30 cellular contexts compared by ENCODE assay signal in the genomic region with DNA sequence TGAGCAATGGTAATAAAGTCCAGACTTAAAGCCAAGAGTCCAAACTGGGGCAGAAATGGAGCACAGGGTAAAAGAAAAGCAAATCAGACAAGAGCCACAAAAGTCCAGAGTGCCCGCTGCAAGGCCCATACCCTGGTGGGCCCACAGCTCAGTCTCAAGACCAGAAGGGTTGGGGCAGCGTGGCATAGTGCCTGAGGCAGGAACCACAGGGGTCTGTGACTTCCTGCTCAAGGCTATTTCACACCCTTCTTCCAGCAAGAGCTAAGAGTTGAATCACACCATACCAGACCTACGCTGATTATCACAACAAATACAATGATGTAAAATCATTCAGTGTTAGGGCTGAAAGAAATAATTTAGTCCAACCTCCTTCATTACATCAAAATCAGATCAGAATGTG. TPM values are rescaled to one million over a fixed set of nuclear protein-coding genes. Genes with fewer than 3 reads are reported as not detected.
"Had no signal": no experiment of that assay in that cellular context is flagged by ENCODE, and none has a peak within 500 bp of the region (broad histone marks: within the 10 kb centered on the region; RNA-seq: fewer than 3 reads in every experiment).

No MANE protein-coding gene starts in this region.

- H3K27me3 Mint-ChIP-seq: activated CD8-positive, alpha-beta memory T cell treated with anti-CD3 and anti-CD28 coated beads, Interleukin-2, amount 10 ng/mL, durations not matched to agents 7 days and 5 days; activated naive CD8-positive, alpha-beta T cell treated with anti-CD3 and anti-CD28 coated beads, Interleukin-2, amount 50 U/mL, for 24 hours had no signal

- H3K36me3 Mint-ChIP-seq: activated CD8-positive, alpha-beta memory T cell treated with anti-CD3 and anti-CD28 coated beads, Interleukin-2, amount 10 ng/mL, durations not matched to agents 7 days and 5 days; activated naive CD4-positive, alpha-beta T cell treated with anti-CD3 and anti-CD28 coated beads, Interleukin-2, amount 50 U/mL, for 72 hours had no signal

- ATAC-seq: activated CD8-positive, alpha-beta memory T cell treated with anti-CD3 and anti-CD28 coated beads, Interleukin-2, amount 10 ng/mL, durations not matched to agents 7 days and 5 days; activated naive CD4-positive, alpha-beta T cell treated with anti-CD3 and anti-CD28 coated beads, Interleukin-2, amount 50 U/mL, for 72 hours; activated naive CD8-positive, alpha-beta T cell treated with anti-CD3 and anti-CD28 coated beads, Interleukin-2, amount 50 U/mL, for 24 hours; SK-N-SH treated with all-trans-retinoic acid at 6 μM for 48 hours had no signal

- H3K4me3 Mint-ChIP-seq: activated CD4-positive, alpha-beta T cell treated with anti-CD3 and anti-CD28 coated beads, Interleukin-2, amount 10 ng/mL, durations not matched to agents 24 days and 14 days; activated CD8-positive, alpha-beta memory T cell treated with anti-CD3 and anti-CD28 coated beads, Interleukin-2, amount 10 ng/mL, durations not matched to agents 7 days and 5 days; activated naive CD8-positive, alpha-beta T cell treated with anti-CD3 and anti-CD28 coated beads, Interleukin-2, amount 50 U/mL, for 24 hours; activated T-cell treated with anti-CD3 and anti-CD28 coated beads, Interleukin-2, amount 50 U/mL, for 24 hours; T-helper 2 cell treated with Interferon-gamma antibody and Interleukin-4, amounts not matched to agents 5 μg/mL and 100 μg/mL, for 36 hours had no signal

- H3K27ac Mint-ChIP-seq: activated CD4-positive, alpha-beta T cell treated with anti-CD3 and anti-CD28 coated beads, Interleukin-2, amount 10 ng/mL, durations not matched to agents 24 days and 14 days; activated CD8-positive, alpha-beta memory T cell treated with anti-CD3 and anti-CD28 coated beads, Interleukin-2, amount 10 ng/mL, durations not matched to agents 7 days and 5 days; activated naive CD4-positive, alpha-beta T cell treated with anti-CD3 and anti-CD28 coated beads, Interleukin-2, amount 50 U/mL, for 72 hours; activated naive CD8-positive, alpha-beta T cell treated with anti-CD3 and anti-CD28 coated beads, Interleukin-2, amount 50 U/mL, for 24 hours; activated T-cell treated with anti-CD3 and anti-CD28 coated beads, Interleukin-2, amount 50 U/mL, for 24 hours; T-helper 2 cell treated with Interferon-gamma antibody and Interleukin-4, amounts not matched to agents 5 μg/mL and 100 μg/mL, for 36 hours had no signal

- H3K9me3 ChIP-seq: ascending aorta, breast epithelium, Peyer's patch, SJSA1 had no signal

- H3K4me1 ChIP-seq: ascending aorta, breast epithelium, SJSA1 had no signal

- H3K36me3 ChIP-seq: ascending aorta, breast epithelium, Peyer's patch, SJSA1 had no signal

- DNase-seq: activated CD4-positive, alpha-beta T cell treated with anti-CD3 and anti-CD28 coated beads, Interleukin-2, amount 10 ng/mL, durations not matched to agents 24 days and 14 days; activated CD4-positive, alpha-beta T cell treated with anti-CD3 and anti-CD28 coated beads, Interleukin-2, amount 50 U/mL, for 48 hours; activated CD4-positive, CD25-positive, alpha-beta regulatory T cell treated with anti-CD3 and anti-CD28 coated beads, Interleukin-2, amount 50 U/mL, for 72 hours; activated CD8-positive, alpha-beta memory T cell treated with anti-CD3 and anti-CD28 coated beads, Interleukin-2, amount 10 ng/mL, durations not matched to agents 7 days and 5 days; activated effector memory CD4-positive, alpha-beta T cell treated with anti-CD3 and anti-CD28 coated beads, Interleukin-2, amount 50 U/mL, for 16 hours; activated naive CD4-positive, alpha-beta T cell treated with Interleukin-2 at 50 U/mL for 16 hours; activated naive CD8-positive, alpha-beta T cell treated with anti-CD3 and anti-CD28 coated beads, Interleukin-2, amount 50 U/mL, for 24 hours; activated T-cell treated with anti-CD3 and anti-CD28 coated beads, Interleukin-2, amount 50 U/mL, for 24 hours; amniotic stem cell; caudate nucleus; MM.1S; NCI-H1105; NCI-H1436; NCI-H1694 treated with DMSO at 0.1 percent for 48 hours; NCI-H2029 treated with DMSO at 0.1 percent for 48 hours; NCI-H345; NCI-H510A; NCI-H526 treated with DMSO at 0.1 percent for 48 hours; NCI-H82; NK-92 treated with Interleukin-12 subunit alpha and Interleukin-12 subunit beta, amount 100 ng/mL, for 24 hours; Peyer's patch; SHP77; SW 1271 had no signal

- H3K27ac ChIP-seq: ascending aorta, breast epithelium, Peyer's patch, SJSA1 had no signal

- H3K4me1 Mint-ChIP-seq: activated CD4-positive, alpha-beta T cell treated with anti-CD3 and anti-CD28 coated beads, Interleukin-2, amount 10 ng/mL, durations not matched to agents 24 days and 14 days; activated CD8-positive, alpha-beta memory T cell treated with anti-CD3 and anti-CD28 coated beads, Interleukin-2, amount 10 ng/mL, durations not matched to agents 7 days and 5 days; activated naive CD8-positive, alpha-beta T cell treated with anti-CD3 and anti-CD28 coated beads, Interleukin-2, amount 50 U/mL, for 24 hours had no signal

- H3K4me3 ChIP-seq: ascending aorta, breast epithelium, Peyer's patch, SJSA1 had no signal

- H3K27me3 ChIP-seq: ascending aorta, Peyer's patch had no signal

- H3K9me3 Mint-ChIP-seq: activated CD4-positive, alpha-beta T cell treated with anti-CD3 and anti-CD28 coated beads, Interleukin-2, amount 10 ng/mL, durations not matched to agents 24 days and 14 days; activated naive CD4-positive, alpha-beta T cell treated with anti-CD3 and anti-CD28 coated beads, Interleukin-2, amount 50 U/mL, for 72 hours; activated naive CD8-positive, alpha-beta T cell treated with anti-CD3 and anti-CD28 coated beads, Interleukin-2, amount 50 U/mL, for 24 hours; activated T-cell treated with anti-CD3 and anti-CD28 coated beads, Interleukin-2, amount 50 U/mL, for 24 hours; T-helper 2 cell treated with Interferon-gamma antibody and Interleukin-4, amounts not matched to agents 5 μg/mL and 100 μg/mL, for 36 hours had no signal

RNA-seq across cellular contexts. Expression of a gene that starts 27.9 kb away (rescaled TPM):
- total RNA-seq: activated CD4-positive, alpha-beta T cell treated with anti-CD3 and anti-CD28 coated beads, Interleukin-2, amount 10 ng/mL, durations not matched to agents 24 days and 14 days; activated CD8-positive, alpha-beta memory T cell treated with anti-CD3 and anti-CD28 coated beads, Interleukin-2, amount 10 ng/mL, durations not matched to agents 7 days and 5 days; activated naive CD4-positive, alpha-beta T cell treated with anti-CD3 and anti-CD28 coated beads, Interleukin-2, amount 50 U/mL, for 72 hours; ascending aorta; Peyer's patch; T-helper 1 cell treated with Interleukin-12 subunit alpha and Interleukin-12 subunit beta and Interleukin-4 antibody, amounts not matched to agents 30 ng/mL and 1 ng/mL, for 36 hours had no signal
